In genomic region chr5:40584054-40584453, GRCh38 we compare ENCODE assay signal across 21 cellular contexts.
"Had no signal": no experiment of that assay in that cellular context is flagged by ENCODE, and none has a peak within 500 bp of the region (broad histone marks: within the 10 kb centered on the region; RNA-seq: fewer than 3 reads in every experiment).

No MANE protein-coding gene starts in this region.

- DNase-seq: stimulated activated CD4-positive, alpha-beta T cell treated with anti-CD3 and anti-CD28 coated beads, Interleukin-2, amount 100 ng/mL, for 48 hours; stimulated activated CD4-positive, alpha-beta T cell treated with anti-CD3 and anti-CD28 coated beads, Interleukin-4, amount 100 ng/mL, for 1 hour; stimulated activated CD4-positive, alpha-beta T cell treated with anti-CD3 and anti-CD28 coated beads, Interleukin-4, amount 100 ng/mL, for 24 hours; stimulated activated CD4-positive, alpha-beta T cell treated with anti-CD3 and anti-CD28 coated beads, Interleukin-4, amount 100 ng/mL, for 4 hours; stimulated activated CD8-positive, alpha-beta memory T cell treated with anti-CD3 and anti-CD28 coated beads, Interleukin-4, amount 100 ng/mL, for 48 hours; stimulated activated naive B cell treated with anti-CD40 and anti-IgM and Interleukin-4, amounts not matched to agents 10 μg/mL and 1 μg/mL and 100 μg/mL, for 72 hours; stimulated activated naive CD4-positive, alpha-beta T cell; stimulated activated naive CD4-positive, alpha-beta T cell treated with Interleukin-2 at 50 U/mL for 16 hours; stimulated activated naive CD8-positive, alpha-beta T cell treated with anti-CD3 and anti-CD28 coated beads, Interleukin-15, amount 100 ng/mL, for 72 hours; stimulated activated naive CD8-positive, alpha-beta T cell treated with anti-CD3 and anti-CD28 coated beads, Interleukin-15, Interleukin-2, amounts not matched to agents 100 U/mL and 50 U/mL, for 24 hours; stomach; substantia nigra; testis; thyroid gland; tibial artery; transverse colon; trophoblast cell; upper lobe of left lung; upper lobe of right lung; uterus had no signal

- FAIRE-seq: urothelium cell line had no signal
